In genomic region chr19:45900661-45901431, GRCh38 we compare ENCODE assay signal across 1 cellular context.
A peak's percentile ranks its signal among the peaks of the same experiment; 100 is the strongest.
TF ChIP-seq lines count a peak whose summit lies in the region.

No MANE protein-coding gene starts in this region.

TF ChIP-seq in K562, 482 proteins besides CTCF, POLR2A, EP300 and RAD21:
- TF ChIP-seq RBM25 (IDR thresholded peaks at IDR 0.05; ENCODE audit: low read depth, low read length, severe bottlenecking) (peak; percentile 36), BCOR (IDR thresholded peaks at IDR 0.05) (peak; percentile 32; the same call in 1 of the 2 replicates), CBFA2T3 (IDR thresholded peaks at IDR 0.05) (0 out of 2 replicates have a peak, but pooled peaks have one; percentile 30), RBM14 (IDR thresholded peaks at IDR 0.05; ENCODE audit: borderline replicate concordance, insufficient read depth, low read depth, low read length) (0 out of 2 replicates have a peak, but pooled peaks have one; percentile 66), ZNF282 (CRISPR knock-in tag; IDR thresholded peaks at IDR 0.05) (no peak)
